In genomic region chr21:25457411-25457810, GRCh38 we compare ENCODE assay signal across 8 cellular contexts.
DNase-seq lines count a peak whose midpoint lies in the region; ATAC-seq and TF ChIP-seq lines count a peak whose summit lies in the region.

No MANE protein-coding gene starts in this region.

- no peak for TF ChIP-seq POLR2A in ovary (IDR thresholded peaks at IDR 0.05)

- H3K27me3 ChIP-seq in lower lobe of right lung (ENCODE audit: low read depth) (no peaks in the 10 kb centered on the region), BE2C (no peaks in the 10 kb centered on the region), ovary (no peaks in the 10 kb centered on the region)

- H3K4me3 ChIP-seq in lower lobe of right lung (no peak overlapping the region), BE2C (ENCODE audit: low read depth, low read length) (no peak overlapping the region), ovary (no peak overlapping the region)

- H3K27ac ChIP-seq in lower lobe of right lung (no peak overlapping the region), ovary (no peak overlapping the region)

- no peaks in the 10 kb centered on the region for H3K36me3 Mint-ChIP-seq in activated CD4-positive, alpha-beta memory T cell treated with anti-CD3 and anti-CD28 coated beads, Interleukin-2, amount 10 ng/mL, durations not matched to agents 7 days and 5 days (ENCODE audit: low read depth)

- no peaks in the 10 kb centered on the region for H3K27me3 Mint-ChIP-seq in activated CD4-positive, alpha-beta memory T cell treated with anti-CD3 and anti-CD28 coated beads, Interleukin-2, amount 10 ng/mL, durations not matched to agents 7 days and 5 days

- H3K4me1 Mint-ChIP-seq in activated CD4-positive, alpha-beta memory T cell treated with anti-CD3 and anti-CD28 coated beads, Interleukin-2, amount 10 ng/mL, durations not matched to agents 7 days and 5 days: peaks cover 47% of the 10 kb centered on the region

- H3K36me3 ChIP-seq in lower lobe of right lung (no peaks in the 10 kb centered on the region), BE2C (no peaks in the 10 kb centered on the region), ovary (no peaks in the 10 kb centered on the region)

- H3K4me1 ChIP-seq in lower lobe of right lung (peaks cover 7% of the 10 kb centered on the region), BE2C (no peaks in the 10 kb centered on the region), ovary (ENCODE audit: insufficient read depth) (no peaks in the 10 kb centered on the region)

- TF ChIP-seq CTCF in lower lobe of right lung (IDR thresholded peaks at IDR 0.05): no peak
- TF ChIP-seq CTCF in BE2C (IDR thresholded peaks at IDR 0.05; ENCODE audit: low read depth, low read length): no peak
- no peak for TF ChIP-seq CTCF in ovary (IDR thresholded peaks at IDR 0.05)

- ATAC-seq in GM19463 (IDR thresholded peaks at IDR 0.05; ENCODE audit: unreplicated experiment): peak; percentile 38
- peak; percentile 43 for ATAC-seq in HG03469 (IDR thresholded peaks at IDR 0.05; ENCODE audit: unreplicated experiment)
- ATAC-seq in lower lobe of right lung: peak; percentile 46 to 87

- intact Hi-C loops in lower lobe of right lung (cut with DNase I) (no loop called here), ovary (cut with DNase I) (no loop called here)

- no peaks in the 10 kb centered on the region for H3K9me3 ChIP-seq in lower lobe of right lung
- no peaks in the 10 kb centered on the region for H3K9me3 ChIP-seq in BE2C
- H3K9me3 ChIP-seq in ovary: no peaks in the 10 kb centered on the region

- CTCF ChIA-PET in activated CD4-positive, alpha-beta memory T cell treated with anti-CD3 and anti-CD28 coated beads, Interleukin-2, amount 10 ng/mL, durations not matched to agents 7 days and 5 days (lab: Charles Lee): interaction anchor here (0.7 kb wide), 1 partner anchor 105 kb away, joined by 4 read pairs; no protein-coding TSS in a partner anchor

- peak overlapping the region; percentile 63 for H3K4me3 Mint-ChIP-seq in activated CD4-positive, alpha-beta memory T cell treated with anti-CD3 and anti-CD28 coated beads, Interleukin-2, amount 10 ng/mL, durations not matched to agents 7 days and 5 days

- TF ChIP-seq EP300 in ovary (IDR thresholded peaks at IDR 0.05): no peak

- 0 to 1% (median 0%) methylated on average over 1 of the region's 1 CpG for WGBS in ovary, 3 donors

- DNase-seq in COLO829 (ENCODE audit: low spot score): peak; percentile 81
- DNase-seq in activated CD4-positive, alpha-beta memory T cell treated with anti-CD3 and anti-CD28 coated beads, Interleukin-2, amount 10 ng/mL, durations not matched to agents 7 days and 5 days: no peak
- DNase-seq in lower lobe of right lung: no peak
- DNase-seq in BE2C: no peak
- DNase-seq in NCI-H2227 (lab: John Stamatoyannopoulos, UW; ENCODE audit: unreplicated experiment): no peak
- no peak for DNase-seq in ovary

- POLR2A ChIA-PET in activated CD4-positive, alpha-beta memory T cell treated with anti-CD3 and anti-CD28 coated beads, Interleukin-2, amount 10 ng/mL, durations not matched to agents 7 days and 5 days (lab: Charles Lee): interaction anchor here (1.0 to 1.6 kb wide), 3 partner anchors 106 to 111 kb away, joined by 3 to 5 read pairs (median 4); no protein-coding TSS in a partner anchor

- peak overlapping the region; percentile 76 for H3K27ac Mint-ChIP-seq in activated CD4-positive, alpha-beta memory T cell treated with anti-CD3 and anti-CD28 coated beads, Interleukin-2, amount 10 ng/mL, durations not matched to agents 7 days and 5 days

- no peaks in the 10 kb centered on the region for H3K9me3 Mint-ChIP-seq in activated CD4-positive, alpha-beta memory T cell treated with anti-CD3 and anti-CD28 coated beads, Interleukin-2, amount 10 ng/mL, durations not matched to agents 7 days and 5 days
